Comparison of ENCODE assay signal across 8 cellular contexts in the genomic region with DNA sequence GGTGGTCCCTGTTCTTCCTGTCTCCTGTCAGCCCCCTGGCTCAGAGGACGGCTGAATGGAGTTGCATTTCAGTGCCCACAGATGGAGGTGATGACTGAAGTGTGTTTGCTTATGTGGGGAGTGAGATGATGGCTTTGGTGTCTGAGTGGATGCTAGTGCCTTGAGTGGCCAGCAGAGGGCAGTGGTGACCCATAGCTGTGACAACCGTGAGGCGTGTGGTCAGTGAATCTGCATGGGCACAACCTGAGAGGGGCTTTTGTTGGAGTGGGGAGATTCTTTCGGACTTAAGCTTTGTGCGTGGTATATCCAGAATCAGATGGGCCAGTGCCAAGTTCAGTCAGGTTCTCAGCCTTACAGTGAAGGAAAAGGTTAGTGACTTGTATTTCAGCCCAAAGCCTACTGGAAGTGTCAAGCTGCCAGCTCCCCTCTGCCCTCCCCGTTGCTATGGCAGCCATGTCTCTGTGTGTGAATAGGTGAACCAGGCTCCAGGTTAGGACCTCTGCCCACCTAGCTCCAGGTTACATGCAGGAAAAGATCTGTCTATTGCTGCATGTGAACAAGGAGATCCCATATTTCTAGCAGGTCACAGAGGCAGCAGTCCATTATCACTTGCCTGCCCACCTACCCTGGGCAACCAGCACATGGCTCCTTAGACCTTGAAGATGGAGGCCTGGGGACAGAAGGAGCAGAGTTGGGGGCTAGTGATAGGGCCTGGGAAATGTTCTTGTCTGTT. TPM values are rescaled to one million over a fixed set of nuclear protein-coding genes. Genes with fewer than 3 reads are reported as not detected.
DNase-seq lines count a peak whose midpoint lies in the region; ATAC-seq and TF ChIP-seq lines count a peak whose summit lies in the region.

No MANE protein-coding gene starts in this region.

- TF ChIP-seq CTCF in AG10803 (conservative IDR thresholded peaks at IDR 0.05; ENCODE audit: low read length): peak; percentile 100

- DNase-seq in AG10803 (ENCODE audit: low read depth) (peak; percentile 67), NCI-H1092 treated with DMSO at 0.1 percent for 48 hours (lab: John Stamatoyannopoulos, UW) (peak; percentile 78), SKM-1 (lab: John Stamatoyannopoulos, UW; ENCODE audit: unreplicated experiment) (peak; percentile 74), Right ventricle myocardium superior (peak; percentile 77), posterior cingulate gyrus (peak; percentile 63 to 96 (median 79))
- peak; percentile 65 for DNase-seq in activated naive CD8-positive, alpha-beta T cell treated with anti-CD3 and anti-CD28 coated beads for 36 hours

- no peak overlapping the region for H3K4me3 ChIP-seq in AG10803 (ENCODE audit: low read length)

- in situ Hi-C loops in GM18951 (cut with MboI; ENCODE audit: low sequenced_read_pairs, unreplicated experiment): loop anchor here (5.0 kb wide), 1 partner anchor 129 kb away; no protein-coding TSS in a partner anchor

- no peaks in the 10 kb centered on the region for H3K27me3 Mint-ChIP-seq in activated naive CD8-positive, alpha-beta T cell treated with anti-CD3 and anti-CD28 coated beads for 36 hours

- no peak overlapping the region for H3K4me3 Mint-ChIP-seq in activated naive CD8-positive, alpha-beta T cell treated with anti-CD3 and anti-CD28 coated beads for 36 hours

- H3K4me1 Mint-ChIP-seq in activated naive CD8-positive, alpha-beta T cell treated with anti-CD3 and anti-CD28 coated beads for 36 hours: peaks cover 37% of the 10 kb centered on the region

- peak; percentile 23 for ATAC-seq in Right ventricle myocardium superior (ENCODE audit: poor library complexity)
- ATAC-seq in HG03196 (IDR thresholded peaks at IDR 0.05; ENCODE audit: unreplicated experiment): no peak

- H3K9me3 Mint-ChIP-seq in activated naive CD8-positive, alpha-beta T cell treated with anti-CD3 and anti-CD28 coated beads for 36 hours: no peaks in the 10 kb centered on the region

- intact Hi-C loops in Right ventricle myocardium superior (cut with DNase I): loop anchor here (2.0 kb wide), 1 partner anchor 131 kb away; no protein-coding TSS in a partner anchor
- intact Hi-C loops in posterior cingulate gyrus (cut with DNase I): loop anchor here (1.0 to 10.0 kb wide), 4 partner anchors 57 to 211 kb away; no protein-coding TSS in a partner anchor

- peak; percentile 31 for TF ChIP-seq POLR2A in GM18951 (IDR thresholded peaks at IDR 0.05; ENCODE audit: extremely low read depth, insufficient read depth, insufficient read length)

- peak overlapping the region; percentile 8 for H3K27ac Mint-ChIP-seq in activated naive CD8-positive, alpha-beta T cell treated with anti-CD3 and anti-CD28 coated beads for 36 hours

- peaks cover 3% of the 10 kb centered on the region for H3K36me3 Mint-ChIP-seq in activated naive CD8-positive, alpha-beta T cell treated with anti-CD3 and anti-CD28 coated beads for 36 hours

RNA-seq across cellular contexts. Expression of a gene that starts 14.7 kb away (rescaled TPM):
- total RNA-seq in activated naive CD8-positive, alpha-beta T cell treated with anti-CD3 and anti-CD28 coated beads for 36 hours: 1 to 10 TPM; 1.3 to 2.0 TPM
- total RNA-seq in Right ventricle myocardium superior: 67.3 TPM

Comparison
In these comparisons a context has a peak if more than half of its experiments do, and no peak if none do; other contexts are left out.
1. RNA of a gene that starts 14.7 kb away (total RNA-seq): 67.3 TPM in Right ventricle myocardium superior (single experiment); 1.3 to 2.0 TPM in activated naive CD8-positive, alpha-beta T cell treated with anti-CD3 and anti-CD28 coated beads for 36 hours; every median in the first group is over 10 times any median in the second.
2. Peak in every context shown above with its lines, with median percentiles within 50 percentile points of each other: DNase-seq.